In the genomic region with DNA sequence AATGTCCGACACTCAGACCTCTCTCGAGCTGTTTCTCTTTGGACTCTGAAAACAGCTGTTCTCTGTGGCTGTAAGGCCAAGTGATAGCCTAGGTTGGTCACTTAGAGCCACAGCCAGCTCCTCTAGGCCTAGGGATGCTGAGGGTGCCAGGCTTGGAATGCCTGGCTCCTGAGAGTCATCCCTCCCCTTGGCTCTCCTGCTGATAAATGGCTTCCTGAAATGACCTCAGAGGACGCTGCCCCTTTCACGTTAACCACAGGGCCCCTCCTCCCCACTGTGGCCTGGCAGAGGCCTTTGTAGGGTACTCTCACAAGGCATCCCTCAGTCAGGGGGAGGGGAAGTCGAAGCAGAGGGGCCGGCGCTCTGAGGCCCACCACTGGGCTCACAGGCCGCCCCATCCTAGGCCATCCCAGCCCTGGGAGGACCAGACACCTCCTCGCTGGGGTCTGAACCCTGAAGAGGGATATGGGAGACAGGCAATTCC, we compare ENCODE assay signal across 1 cellular context.
TF ChIP-seq lines count a peak whose summit lies in the region.

No MANE protein-coding gene starts in this region.

TF ChIP-seq in SK-N-SH treated with all-trans-retinoic acid at 6 μM for 48 hours, 23 proteins besides CTCF, POLR2A, EP300 and RAD21 (continued from another document):
- TF ChIP-seq, protein P1, sequence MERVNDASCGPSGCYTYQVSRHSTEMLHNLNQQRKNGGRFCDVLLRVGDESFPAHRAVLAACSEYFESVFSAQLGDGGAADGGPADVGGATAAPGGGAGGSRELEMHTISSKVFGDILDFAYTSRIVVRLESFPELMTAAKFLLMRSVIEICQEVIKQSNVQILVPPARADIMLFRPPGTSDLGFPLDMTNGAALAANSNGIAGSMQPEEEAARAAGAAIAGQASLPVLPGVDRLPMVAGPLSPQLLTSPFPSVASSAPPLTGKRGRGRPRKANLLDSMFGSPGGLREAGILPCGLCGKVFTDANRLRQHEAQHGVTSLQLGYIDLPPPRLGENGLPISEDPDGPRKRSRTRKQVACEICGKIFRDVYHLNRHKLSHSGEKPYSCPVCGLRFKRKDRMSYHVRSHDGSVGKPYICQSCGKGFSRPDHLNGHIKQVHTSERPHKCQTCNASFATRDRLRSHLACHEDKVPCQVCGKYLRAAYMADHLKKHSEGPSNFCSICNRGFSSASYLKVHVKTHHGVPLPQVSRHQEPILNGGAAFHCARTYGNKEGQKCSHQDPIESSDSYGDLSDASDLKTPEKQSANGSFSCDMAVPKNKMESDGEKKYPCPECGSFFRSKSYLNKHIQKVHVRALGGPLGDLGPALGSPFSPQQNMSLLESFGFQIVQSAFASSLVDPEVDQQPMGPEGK (CRISPR knock-in tag; IDR thresholded peaks at IDR 0.05; ENCODE audit: borderline replicate concordance), result no peak
- TF ChIP-seq ISL1 (CRISPR knock-in tag; IDR thresholded peaks at IDR 0.05) (no peak), ZC3H10 (CRISPR knock-in tag; IDR thresholded peaks at IDR 0.05) (no peak), ESRRG (CRISPR knock-in tag; IDR thresholded peaks at IDR 0.05) (no peak), RARB (CRISPR knock-in tag; IDR thresholded peaks at IDR 0.05) (no peak)
